In the genomic region with DNA sequence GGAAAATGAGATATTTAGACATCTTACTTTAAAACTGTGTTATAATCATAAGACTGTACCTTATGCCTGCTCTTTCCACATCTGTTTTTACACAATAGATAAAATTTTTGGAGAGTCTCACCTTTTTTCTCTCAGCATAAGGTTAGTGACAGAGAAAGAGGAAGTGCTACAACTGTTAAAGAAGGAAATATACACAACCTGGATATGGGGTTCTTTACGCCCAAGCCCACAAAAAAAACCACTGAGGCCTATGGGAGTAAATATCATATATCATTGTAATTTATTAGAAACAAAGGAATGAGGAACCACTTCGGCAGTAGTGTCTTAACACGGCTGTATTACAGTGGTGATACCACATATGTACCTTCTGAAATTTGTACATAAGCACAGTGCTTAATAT, we compare ENCODE assay signal across 27 cellular contexts.
"Had no signal": no experiment of that assay in that cellular context is flagged by ENCODE, and none has a peak within 500 bp of the region (broad histone marks: within the 10 kb centered on the region; RNA-seq: fewer than 3 reads in every experiment).

No MANE protein-coding gene starts in this region.

- H3K4me1 Mint-ChIP-seq: activated CD4-positive, alpha-beta T cell treated with anti-CD3 and anti-CD28 coated beads, Interleukin-2, amount 10 ng/mL, durations not matched to agents 7 days and 5 days; activated T-helper 17 cell treated with anti-CD3 and anti-CD28 coated beads, Interleukin-2, amount 50 U/mL, for 72 hours; T-helper 17 cell had no signal

- H3K27ac Mint-ChIP-seq: activated CD4-positive, alpha-beta T cell treated with anti-CD3 and anti-CD28 coated beads, Interleukin-2, amount 10 ng/mL, durations not matched to agents 7 days and 5 days; activated CD8-positive, alpha-beta T cell treated with anti-CD3 and anti-CD28 coated beads, Interleukin-2, amount 10 ng/mL, durations not matched to agents 7 days and 5 days; activated naive CD8-positive, alpha-beta T cell; activated T-helper 17 cell treated with anti-CD3 and anti-CD28 coated beads, Interleukin-2, amount 50 U/mL, for 72 hours; effector memory CD8-positive, alpha-beta T cell; natural killer cell treated with Interleukin-12 subunit alpha and Interleukin-12 subunit beta and Interleukin-15 and Interleukin-18, amount 100 ng/mL, for 72 hours; stimulated activated naive CD8-positive, alpha-beta T cell treated with anti-CD3 and anti-CD28 coated beads, Interleukin-15, Interleukin-2, amounts not matched to agents 100 ng/mL and 50 ng/mL, for 24 hours; T-helper 17 cell had no signal

- FAIRE-seq: frontal cortex had no signal

- DNase-seq: activated CD4-positive, alpha-beta T cell treated with anti-CD3 and anti-CD28 coated beads, Interleukin-2, amount 10 ng/mL, durations not matched to agents 7 days and 5 days; activated CD4-positive, CD25-positive, alpha-beta regulatory T cell treated with anti-CD3 and anti-CD28 coated beads, Interleukin-2, amount 50 U/mL, for 72 hours; activated CD8-positive, alpha-beta T cell treated with anti-CD3 and anti-CD28 coated beads, Interleukin-2, amount 10 ng/mL, durations not matched to agents 7 days and 5 days; activated naive CD4-positive, alpha-beta T cell; activated T-cell treated with anti-CD3 and anti-CD28 coated beads, Interleukin-2, amount 50 U/mL, for 1 hour; adrenal gland; brain microvascular endothelial cell; caudate nucleus; effector memory CD8-positive, alpha-beta T cell; hypothalamus; left ventricle myocardium inferior; mammary epithelial cell; midbrain; spleen; stimulated activated CD4-positive, alpha-beta T cell treated with anti-CD3 and anti-CD28 coated beads, Interleukin-4, amount 100 ng/mL, for 1 hour; substantia nigra; T-helper 17 cell; thyroid gland had no signal

- H3K27me3 ChIP-seq: adrenal gland, ascending aorta, brain microvascular endothelial cell, esophagus muscularis mucosa, spleen, thyroid gland had no signal

- H3K4me3 ChIP-seq: adrenal gland, ascending aorta, esophagus muscularis mucosa, left ventricle myocardium inferior, prostate gland, spleen, thyroid gland had no signal

- H3K4me1 ChIP-seq: adrenal gland, ascending aorta, left ventricle myocardium inferior, prostate gland, spleen, thyroid gland had no signal

- H3K27me3 Mint-ChIP-seq: activated CD4-positive, alpha-beta T cell treated with anti-CD3 and anti-CD28 coated beads, Interleukin-2, amount 10 ng/mL, durations not matched to agents 7 days and 5 days; activated naive CD8-positive, alpha-beta T cell; effector memory CD8-positive, alpha-beta T cell; natural killer cell treated with Interleukin-12 subunit alpha and Interleukin-12 subunit beta and Interleukin-15 and Interleukin-18, amount 100 ng/mL, for 72 hours; stimulated activated naive CD8-positive, alpha-beta T cell treated with anti-CD3 and anti-CD28 coated beads, Interleukin-15, Interleukin-2, amounts not matched to agents 100 ng/mL and 50 ng/mL, for 24 hours; T-helper 17 cell had no signal

- H3K9me3 ChIP-seq: adrenal gland, prostate gland, thyroid gland had no signal

- ATAC-seq: activated CD8-positive, alpha-beta T cell treated with anti-CD3 and anti-CD28 coated beads, Interleukin-2, amount 10 ng/mL, durations not matched to agents 7 days and 5 days; activated T-helper 17 cell treated with anti-CD3 and anti-CD28 coated beads, Interleukin-2, amount 50 U/mL, for 72 hours; effector memory CD8-positive, alpha-beta T cell; natural killer cell treated with Interleukin-12 subunit alpha and Interleukin-12 subunit beta and Interleukin-15 and Interleukin-18, amount 100 ng/mL, for 72 hours; T-helper 17 cell had no signal

- H3K36me3 ChIP-seq: adrenal gland, ascending aorta, brain microvascular endothelial cell, esophagus muscularis mucosa, left ventricle myocardium inferior, prostate gland, spleen, thyroid gland had no signal

- H3K27ac ChIP-seq: adrenal gland, ascending aorta, brain microvascular endothelial cell, esophagus muscularis mucosa, left ventricle myocardium inferior, prostate gland, spleen, thyroid gland, VCaP had no signal

- H3K4me3 Mint-ChIP-seq: activated CD4-positive, alpha-beta T cell treated with anti-CD3 and anti-CD28 coated beads, Interleukin-2, amount 10 ng/mL, durations not matched to agents 7 days and 5 days; activated CD8-positive, alpha-beta T cell treated with anti-CD3 and anti-CD28 coated beads, Interleukin-2, amount 10 ng/mL, durations not matched to agents 7 days and 5 days; activated naive CD8-positive, alpha-beta T cell; activated T-helper 17 cell treated with anti-CD3 and anti-CD28 coated beads, Interleukin-2, amount 50 U/mL, for 72 hours; effector memory CD8-positive, alpha-beta T cell; natural killer cell treated with Interleukin-12 subunit alpha and Interleukin-12 subunit beta and Interleukin-15 and Interleukin-18, amount 100 ng/mL, for 72 hours; stimulated activated naive CD8-positive, alpha-beta T cell treated with anti-CD3 and anti-CD28 coated beads, Interleukin-15, Interleukin-2, amounts not matched to agents 100 ng/mL and 50 ng/mL, for 24 hours; T-helper 17 cell had no signal

- H3K36me3 Mint-ChIP-seq: activated naive CD8-positive, alpha-beta T cell; natural killer cell treated with Interleukin-12 subunit alpha and Interleukin-12 subunit beta and Interleukin-15 and Interleukin-18, amount 100 ng/mL, for 72 hours had no signal
